In genomic region chr3:39260957-39261356, GRCh38 we compare ENCODE assay signal across 8 cellular contexts. TPM values are rescaled to one million over a fixed set of nuclear protein-coding genes. Genes with fewer than 3 reads are reported as not detected.
DNase-seq lines count a peak whose midpoint lies in the region; ATAC-seq and TF ChIP-seq lines count a peak whose summit lies in the region.

No MANE protein-coding gene starts in this region.

- no peaks in the 10 kb centered on the region for H3F3A ChIP-seq in SK-N-SH (replicated peaks; ENCODE audit: insufficient read depth)

- TF ChIP-seq CTCF in SK-N-SH (IDR thresholded peaks at IDR 0.05) (peak; percentile 52), body of pancreas (IDR thresholded peaks at IDR 0.05) (peak in 4 of 7 experiments; percentile 8 to 37 (median 25))

- H3K9me2 ChIP-seq in SK-N-SH, result no peaks in the 10 kb centered on the region

- no peaks in the 10 kb centered on the region for H4K20me1 ChIP-seq in SK-N-SH (ENCODE audit: insufficient read depth)

- no peak for TF ChIP-seq RAD21 in SK-N-SH (IDR thresholded peaks at IDR 0.05; ENCODE audit: low read length)

- H3K4me2 ChIP-seq in SK-N-SH, result no peak overlapping the region

- H3K4me3 ChIP-seq in SK-N-SH (ENCODE audit: low read depth in 2 of 2, low read length in 1 of 2) (no peak overlapping the region), body of pancreas (no peak overlapping the region)

- H3K9me3 ChIP-seq in SK-N-SH, result no peaks in the 10 kb centered on the region
- no peaks in the 10 kb centered on the region for H3K9me3 ChIP-seq in body of pancreas

- H3K79me2 ChIP-seq in SK-N-SH (ENCODE audit: insufficient read depth), result no peaks in the 10 kb centered on the region

- peaks cover 0 to 2% of the 10 kb centered on the region in 2 experiments; a peak in 1 of 4 replicates for H3K4me1 ChIP-seq in SK-N-SH (ENCODE audit: control insufficient read depth in 1 of 2, insufficient read depth in 2 of 2, low read depth in 1 of 2, low read length in 1 of 2)
- no peaks in the 10 kb centered on the region for H3K4me1 ChIP-seq in body of pancreas

- ATAC-seq in GM18873 (IDR thresholded peaks at IDR 0.05; ENCODE audit: low FRiP score, unreplicated experiment) (peak; percentile 59), body of pancreas (peak; percentile 65)

- H3K9ac ChIP-seq in SK-N-SH, result no peak overlapping the region

- intact Hi-C loops in body of pancreas (cut with DNase I), result no loop called here

- 20% methylated on average over 7 of the region's 7 CpGs for WGBS in SK-N-SH (ENCODE audit: low lambda C conversion rate)
- 25 to 28% methylated on average over 7 of the region's 7 CpGs for WGBS in body of pancreas, 2 donors

- no peak for TF ChIP-seq POLR2A in body of pancreas (IDR thresholded peaks at IDR 0.05)

- no peak overlapping the region for H2AFZ ChIP-seq in SK-N-SH (ENCODE audit: low read depth)

- CTCF ChIA-PET in SK-N-SH (lab: Yijun Ruan, JAX), result interaction anchor here (2.5 kb wide), 1 partner anchor 135 kb away, joined by 5 read pairs; no protein-coding TSS in a partner anchor

- POLR2A ChIA-PET in SK-N-SH (lab: Yijun Ruan, JAX), result no interaction called here

- no peak for TF ChIP-seq EP300 in SK-N-SH (IDR thresholded peaks at IDR 0.05; ENCODE audit: borderline replicate concordance in 1 of 2, low read depth in 1 of 2, low read length in 1 of 2)

- peak; percentile 84 for DNase-seq in Ammon's horn (ENCODE audit: low spot score)
- peak; percentile 63 for DNase-seq in HPDE6-E6E7 (ENCODE audit: extremely low spot score)
- DNase-seq in SK-N-SH, result peak; percentile 29
- peak; percentile 34 to 81 (median 50) for DNase-seq in body of pancreas
- peak; percentile 40 for DNase-seq in iPS-NIHi11 (ENCODE audit: low spot score)
- DNase-seq in stimulated activated CD4-positive, alpha-beta T cell treated with anti-CD3 and anti-CD28 coated beads, Interleukin-12 subunit alpha, Interleukin-12 subunit beta, amount 100 ng/mL, for 48 hours (ENCODE audit: low read depth in 2 of 3, low spot score in 1 of 3), result peak; percentile 24 to 32 (median 31)
- no peak for DNase-seq in NCI-H1436 treated with DMSO at 0.1 percent for 48 hours (lab: John Stamatoyannopoulos, UW)

- H3K27ac ChIP-seq in SK-N-SH (ENCODE audit: low read depth in 2 of 2, low read length in 1 of 2) (no peak overlapping the region), body of pancreas (no peak overlapping the region)

- H3K27me3 ChIP-seq in SK-N-SH (ENCODE audit: insufficient read depth) (peaks cover 23% of the 10 kb centered on the region; the same call in 1 of the 2 replicates), body of pancreas (no peaks in the 10 kb centered on the region)

- no peaks in the 10 kb centered on the region for H3K36me3 ChIP-seq in SK-N-SH (replicated peaks in 1 of 2; ENCODE audit: control insufficient read depth in 1 of 2, insufficient read depth in 2 of 2, low read length in 1 of 2)
- H3K36me3 ChIP-seq in body of pancreas (replicated peaks in 1 of 2; ENCODE audit: insufficient read depth in 1 of 2, low read depth in 2 of 2), result no peaks in the 10 kb centered on the region

TF ChIP-seq in SK-N-SH, 30 proteins besides CTCF, POLR2A, EP300 and RAD21:
- TF ChIP-seq GATA2 (CRISPR knock-in tag; IDR thresholded peaks at IDR 0.05) (no peak), MEF2A (IDR thresholded peaks at IDR 0.05; ENCODE audit: borderline replicate concordance, low read depth) (peak; percentile 84)

RNA-seq across cellular contexts. Expression of gene CX3CR1, which starts 18.9 kb away (rescaled TPM):
- polyA plus RNA-seq in SK-N-SH (2012; rRNA removed), result not detected in 2 replicates
- 0.01 TPM in 1 of 2 replicates, not detected in the other for polyA plus RNA-seq in SK-N-SH (2012; cell fraction: cytosol; rRNA removed)
- 0.02 TPM in 1 of 2 replicates, not detected in the other for polyA plus RNA-seq in SK-N-SH (2012; cell fraction: nucleus; rRNA removed)
- 1 to 10 TPM in 1 of 2 donors, not detected in 1; 1.3 TPM for total RNA-seq in body of pancreas
